In the genomic region with DNA sequence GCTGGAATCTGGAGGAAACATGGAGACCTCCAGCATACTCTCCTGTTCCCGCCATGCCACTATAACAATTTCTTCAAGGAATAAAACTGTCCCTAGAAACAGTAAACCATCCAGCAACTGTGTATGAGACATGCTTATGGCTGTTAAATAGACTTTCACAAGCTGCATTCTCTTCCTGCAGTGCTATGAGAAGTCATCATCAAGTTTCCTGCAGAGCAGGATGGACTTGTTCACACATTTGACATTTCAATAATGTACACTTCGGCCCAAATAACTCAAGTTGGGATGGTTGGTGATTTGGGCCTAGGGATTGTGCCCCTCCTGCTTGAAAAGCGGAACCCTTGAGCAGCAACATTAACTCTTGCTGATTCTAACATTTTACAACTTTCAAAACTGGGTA, we compare ENCODE assay signal across 7 cellular contexts. TPM values are rescaled to one million over a fixed set of nuclear protein-coding genes. Genes with fewer than 3 reads are reported as not detected.
"Had no signal": no experiment of that assay in that cellular context is flagged by ENCODE, and none has a peak within 500 bp of the region (broad histone marks: within the 10 kb centered on the region; RNA-seq: fewer than 3 reads in every experiment).

No MANE protein-coding gene starts in this region.

- H3K9ac ChIP-seq: GM23248 had no signal

- H3K4me3 ChIP-seq: GM23248 had no signal

- DNase-seq: GM23248, GOT3, H7, HCEC 1CT had no signal

- H2AFZ ChIP-seq: GM23248 had no signal

- FAIRE-seq: HTR-8/SVneo had no signal

- H3K27ac ChIP-seq: GM23248 had no signal

RNA-seq across cellular contexts. Expression of gene CSF2RB, which starts 20.2 kb away (rescaled TPM):
- total RNA-seq: H4, H7, HT-29 had no signal

RNA-seq across cellular contexts. Expression of gene NCF4, which starts 32.5 kb away (rescaled TPM):
- total RNA-seq: GM23248, H4, H7, HT-29 had no signal
- polyA plus RNA-seq: GM23248 had no signal
